In the genomic region with DNA sequence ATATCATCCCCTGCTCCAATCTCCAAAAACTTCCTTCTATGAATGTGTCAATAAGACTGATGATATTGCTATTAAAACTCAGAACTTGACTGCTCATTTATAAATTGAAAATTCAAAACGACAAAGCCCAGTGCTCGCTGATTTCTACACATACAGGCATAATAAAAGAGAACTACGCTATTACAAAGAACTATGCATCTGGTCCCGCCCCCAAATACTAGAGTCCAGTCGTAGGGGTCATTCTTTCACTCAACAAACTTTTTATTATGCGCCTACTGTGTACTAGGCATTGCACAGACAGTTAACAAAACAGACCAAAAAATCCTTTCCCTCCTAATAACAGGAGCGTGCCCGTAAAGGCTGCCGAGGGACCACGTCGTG, we compare ENCODE assay signal across 8 cellular contexts. TPM values are rescaled to one million over a fixed set of nuclear protein-coding genes. Genes with fewer than 3 reads are reported as not detected.
DNase-seq lines count a peak whose midpoint lies in the region; ATAC-seq and TF ChIP-seq lines count a peak whose summit lies in the region.

No MANE protein-coding gene starts in this region.

- TF ChIP-seq CTCF in kidney epithelial cell (IDR thresholded peaks at IDR 0.05; ENCODE audit: insufficient read depth, low read length, poor library complexity, severe bottlenecking): no peak
- no peak for TF ChIP-seq CTCF in thoracic aorta (IDR thresholded peaks at IDR 0.05)

- H3K9me3 ChIP-seq in thoracic aorta: no peaks in the 10 kb centered on the region

- peak; percentile 3 for ATAC-seq in HG03135 (IDR thresholded peaks at IDR 0.05; ENCODE audit: unreplicated experiment)
- ATAC-seq in activated naive CD4-positive, alpha-beta T cell treated with anti-CD3 and anti-CD28 coated beads, Interleukin-2, amount 50 U/mL, for 72 hours: peak; percentile 1 to 6
- no peak for ATAC-seq in thoracic aorta (ENCODE audit: insufficient number of reproducible peaks, low FRiP score, low read depth)

- H3K4me3 ChIP-seq in kidney epithelial cell (ENCODE audit: low read depth, low read length) (peak overlapping the region; percentile 99), thoracic aorta (peak overlapping the region; percentile 88)

- H3K27ac Mint-ChIP-seq in activated naive CD4-positive, alpha-beta T cell treated with anti-CD3 and anti-CD28 coated beads, Interleukin-2, amount 50 U/mL, for 72 hours: peak overlapping the region; percentile 73 to 93

- DNase-seq in DMS153 treated with DMSO at 0.1 percent for 48 hours (lab: John Stamatoyannopoulos, UW; ENCODE audit: unreplicated experiment): peak; percentile 10
- DNase-seq in DMS153 (lab: John Stamatoyannopoulos, UW): no peak
- DNase-seq in activated naive CD4-positive, alpha-beta T cell treated with anti-CD3 and anti-CD28 coated beads, Interleukin-2, amount 50 U/mL, for 72 hours (ENCODE audit: low spot score in 2 of 2): no peak
- DNase-seq in kidney epithelial cell (ENCODE audit: low read depth): no peak
- no peak for DNase-seq in thoracic aorta (ENCODE audit: low spot score)
- no peak for DNase-seq in middle frontal gyrus (ENCODE audit: extremely low spot score, low spot score)
- no peak for DNase-seq in medulla oblongata (ENCODE audit: extremely low spot score)

- peak overlapping the region; percentile 93 to 94 for H3K27ac ChIP-seq in thoracic aorta

- no peaks in the 10 kb centered on the region for H3K36me3 ChIP-seq in kidney epithelial cell (ENCODE audit: control insufficient read depth, insufficient read depth, low read length)
- no peaks in the 10 kb centered on the region for H3K36me3 ChIP-seq in thoracic aorta

- H3K4me1 ChIP-seq in thoracic aorta (ENCODE audit: control insufficient read depth in 1 of 2, low read depth in 2 of 2): peaks cover 14 to 17% of the 10 kb centered on the region in 2 donors

- H3K36me3 Mint-ChIP-seq in activated naive CD4-positive, alpha-beta T cell treated with anti-CD3 and anti-CD28 coated beads, Interleukin-2, amount 50 U/mL, for 72 hours: no peaks in the 10 kb centered on the region

- no peaks in the 10 kb centered on the region for H3K9me3 Mint-ChIP-seq in activated naive CD4-positive, alpha-beta T cell treated with anti-CD3 and anti-CD28 coated beads, Interleukin-2, amount 50 U/mL, for 72 hours

- H3K27me3 ChIP-seq in kidney epithelial cell (ENCODE audit: control insufficient read depth, insufficient read depth, low read length) (no peaks in the 10 kb centered on the region), thoracic aorta (replicated peaks; ENCODE audit: insufficient read depth) (no peaks in the 10 kb centered on the region)

RNA-seq across cellular contexts. Expression of gene AVEN, which starts 1.0 kb away (rescaled TPM):
- 1 to 10 TPM; 6.9 to 9.3 TPM for total RNA-seq in activated naive CD4-positive, alpha-beta T cell treated with anti-CD3 and anti-CD28 coated beads, Interleukin-2, amount 50 U/mL, for 72 hours
- total RNA-seq in kidney epithelial cell: 20.4 and 24.4 TPM in 2 replicates
- total RNA-seq in thoracic aorta: 10 to 100 TPM; 26.5 to 29.0 TPM
